In genomic region chr1:2050793-2051682, GRCh38 we compare ENCODE assay signal across 8 cellular contexts. TPM values are rescaled to one million over a fixed set of nuclear protein-coding genes. Genes with fewer than 3 reads are reported as not detected.
DNase-seq lines count a peak whose midpoint lies in the region; ATAC-seq and TF ChIP-seq lines count a peak whose summit lies in the region.

No MANE protein-coding gene starts in this region.

- no peak for TF ChIP-seq CTCF in CD4-positive, alpha-beta T cell (IDR thresholded peaks at IDR 0.05)
- TF ChIP-seq CTCF in PC-3 (conservative IDR thresholded peaks at IDR 0.05; ENCODE audit: low read depth, low read length): no peak
- TF ChIP-seq CTCF in neural progenitor cell (IDR thresholded peaks at IDR 0.05): no peak

- H4K20me1 ChIP-seq in PC-3 (ENCODE audit: low read length) (no peaks in the 10 kb centered on the region), neural progenitor cell (ENCODE audit: low read depth) (peaks cover 44% of the 10 kb centered on the region)

- no peak for DNase-seq in CD4-positive, alpha-beta T cell
- peak; percentile 22 for DNase-seq in PC-3
- DNase-seq in epithelial cell of prostate (ENCODE audit: low read depth, low spot score): no peak
- DNase-seq in neural progenitor cell (ENCODE audit: low spot score): peak; percentile 57
- DNase-seq in COR-L47 (lab: John Stamatoyannopoulos, UW): no peak
- no peak for DNase-seq in NCI-H345 (lab: John Stamatoyannopoulos, UW)
- no peak for DNase-seq in hippocampal formation (lab: John Stamatoyannopoulos, UW)

- H2AFZ ChIP-seq in PC-3 (ENCODE audit: low read length): peak overlapping the region; percentile 80
- no peak overlapping the region for H2AFZ ChIP-seq in neural progenitor cell (replicated peaks)

- ATAC-seq in CD4-positive, alpha-beta T cell (ENCODE audit: poor library complexity): no peak
- ATAC-seq in PC-3 (peak; percentile 0; the same call in 1 of the 2 replicates), HG03521 (IDR thresholded peaks at IDR 0.05; ENCODE audit: unreplicated experiment) (no peak)

- H3F3A ChIP-seq in PC-3 (ENCODE audit: low read length, unreplicated experiment): no peaks in the 10 kb centered on the region
- peaks cover 21% of the 10 kb centered on the region for H3F3A ChIP-seq in neural progenitor cell (ENCODE audit: low read depth)

- no peaks in the 10 kb centered on the region for H3K9me3 Mint-ChIP-seq in CD4-positive, alpha-beta T cell
- H3K9me3 Mint-ChIP-seq in neural progenitor cell: no peaks in the 10 kb centered on the region

- TSS peak; percentile 30 for BruUV-seq in PC-3 (replicated peaks; lab: Mats Ljungman, UMichigan)

- H3K4me1 Mint-ChIP-seq in CD4-positive, alpha-beta T cell (ENCODE audit: low read depth): peaks cover 16% of the 10 kb centered on the region
- H3K4me1 Mint-ChIP-seq in neural progenitor cell: peaks cover 8% of the 10 kb centered on the region

- H3K27me3 Mint-ChIP-seq in CD4-positive, alpha-beta T cell: peaks cover 10% of the 10 kb centered on the region
- H3K27me3 Mint-ChIP-seq in neural progenitor cell (ENCODE audit: insufficient read depth, low read depth): peaks cover 44% of the 10 kb centered on the region

- H3K4me3 ChIP-seq in PC-3 (ENCODE audit: low read length): peak overlapping the region; percentile 90
- H3K4me3 ChIP-seq in neural progenitor cell: peak overlapping the region; percentile 97

- H3K9ac ChIP-seq in PC-3 (ENCODE audit: low read length) (peak overlapping the region; percentile 71), neural progenitor cell (peak overlapping the region; percentile 22)

- H3K9me3 ChIP-seq in CD4-positive, alpha-beta T cell (ENCODE audit: control insufficient read depth, low read length): no peaks in the 10 kb centered on the region
- H3K9me3 ChIP-seq in PC-3 (ENCODE audit: low read length) (no peaks in the 10 kb centered on the region), neural progenitor cell (ENCODE audit: low read depth) (no peaks in the 10 kb centered on the region)

- H3K27ac Mint-ChIP-seq in CD4-positive, alpha-beta T cell: no peak overlapping the region
- no peak overlapping the region for H3K27ac Mint-ChIP-seq in neural progenitor cell

- H3K27ac ChIP-seq in CD4-positive, alpha-beta T cell (ENCODE audit: low read depth, low read length): no peak overlapping the region
- H3K27ac ChIP-seq in PC-3 (ENCODE audit: low read length): no peak overlapping the region
- H3K27ac ChIP-seq in epithelial cell of prostate: peak overlapping the region; percentile 21
- H3K27ac ChIP-seq in neural progenitor cell: no peak overlapping the region

- peaks cover 13% of the 10 kb centered on the region for H3K36me3 Mint-ChIP-seq in CD4-positive, alpha-beta T cell (ENCODE audit: low read depth)
- no peaks in the 10 kb centered on the region for H3K36me3 Mint-ChIP-seq in neural progenitor cell

- H3K4me2 ChIP-seq in PC-3 (ENCODE audit: low read length) (peak overlapping the region; percentile 96), neural progenitor cell (peak overlapping the region; percentile 94)

- H3K79me2 ChIP-seq in PC-3 (ENCODE audit: low read length): peaks cover 38% of the 10 kb centered on the region
- peaks cover 42% of the 10 kb centered on the region for H3K79me2 ChIP-seq in neural progenitor cell (ENCODE audit: low read depth)

- peaks cover 9% of the 10 kb centered on the region for H3K27me3 ChIP-seq in CD4-positive, alpha-beta T cell (ENCODE audit: control insufficient read depth, insufficient read depth, low read length)
- H3K27me3 ChIP-seq in PC-3 (ENCODE audit: low read length): no peaks in the 10 kb centered on the region
- peaks cover 41% of the 10 kb centered on the region for H3K27me3 ChIP-seq in neural progenitor cell

- H3K4me1 ChIP-seq in PC-3 (ENCODE audit: insufficient read depth, low read length) (peaks cover 15% of the 10 kb centered on the region), neural progenitor cell (peaks cover 18% of the 10 kb centered on the region)

- CTCF ChIA-PET in CD4-positive, alpha-beta T cell (lab: Charles Lee): no interaction called here
- CTCF ChIA-PET in PC-3 (lab: Charles Lee): interaction anchor here (1.0 kb wide), 1 partner anchor 107 kb away, joined by 4 read pairs; no protein-coding TSS in a partner anchor

- H3K36me3 ChIP-seq in PC-3 (ENCODE audit: low read depth, low read length) (peaks cover 6% of the 10 kb centered on the region; the same call in 1 of the 2 replicates), neural progenitor cell (no peaks in the 10 kb centered on the region)

- H3K4me3 Mint-ChIP-seq in CD4-positive, alpha-beta T cell: peak overlapping the region; percentile 84
- peak overlapping the region; percentile 78 for H3K4me3 Mint-ChIP-seq in neural progenitor cell

- intact Hi-C loops in CD4-positive, alpha-beta T cell (cut with DNase I, micrococcal nuclease): loop anchor here in 1 of 2 experiments (5.0 kb wide), 1 partner anchor 81 kb away; no protein-coding TSS in a partner anchor
- intact Hi-C loops in PC-3 (cut with micrococcal nuclease): loop anchor here (1.0 kb wide), 1 partner anchor 81 kb away; no protein-coding TSS in a partner anchor

- POLR2A ChIA-PET in CD4-positive, alpha-beta T cell (lab: Charles Lee): interaction anchor here (0.9 kb wide), 1 partner anchor 27 kb away, joined by 3 read pairs; no protein-coding TSS in a partner anchor
- POLR2A ChIA-PET in PC-3 (lab: Charles Lee; ENCODE audit: unreplicated experiment): interaction anchor here (0.6 kb wide), 1 partner anchor 159 kb away, joined by 4 read pairs; no protein-coding TSS in a partner anchor

- no peaks in the 10 kb centered on the region for H3K9me2 ChIP-seq in PC-3 (replicated peaks; ENCODE audit: low read length)

RNA-seq across cellular contexts. Expression of gene PRKCZ, which starts 0.8 kb away (rescaled TPM):
- total RNA-seq in CD4-positive, alpha-beta T cell: 10 to 100 TPM; 17.8 to 19.0 TPM
- 56.8 and 70.8 TPM in 2 replicates for total RNA-seq in PC-3 (2014; rRNA removed)
- 33.4 and 47.2 TPM in 2 replicates for total RNA-seq in neural progenitor cell (ENCODE audit: low replicate concordance)

RNA-seq across cellular contexts. Expression of gene GABRD, which starts 31.9 kb away (rescaled TPM):
- under 1 TPM; 0.38 to 0.42 TPM for total RNA-seq in CD4-positive, alpha-beta T cell
- total RNA-seq in PC-3 (2014; rRNA removed) (not detected in 2 replicates), neural progenitor cell (ENCODE audit: low replicate concordance) (0.31 and 0.45 TPM in 2 replicates)

RNA-seq across cellular contexts. Expression of gene CFAP74, which starts 47.5 kb away (rescaled TPM):
- not detected for total RNA-seq in CD4-positive, alpha-beta T cell
- 0.23 TPM in 1 of 2 replicates, not detected in the other for total RNA-seq in PC-3 (2014; rRNA removed)
- total RNA-seq in neural progenitor cell (ENCODE audit: low replicate concordance): 0.19 TPM in 1 of 2 replicates, not detected in the other

Comparison
In these comparisons a context has a peak if more than half of its experiments do, and no peak if none do; other contexts are left out.
1. DNase-seq: peak in PC-3 (single experiment) and neural progenitor cell (single experiment); none in CD4-positive, alpha-beta T cell (0 of 10), epithelial cell of prostate (single experiment), COR-L47 (single experiment), NCI-H345 (single experiment) and hippocampal formation (0 of 2).